9 cellular contexts compared by ENCODE assay signal in genomic region chr19:16259385-16260159, GRCh38.
A peak's percentile ranks its signal among the peaks of the same experiment; 100 is the strongest.
DNase-seq lines count a peak whose midpoint lies in the region; ATAC-seq and FAIRE-seq lines count a peak whose summit lies in the region.
"Had no signal": no experiment of that assay in that cellular context is flagged by ENCODE, and none has a peak within 500 bp of the region (broad histone marks: within the 10 kb centered on the region; RNA-seq: fewer than 3 reads in every experiment).

No MANE protein-coding gene starts in this region.

- no peaks in the 10 kb centered on the region for H3K4me1 ChIP-seq in rectal smooth muscle tissue (ENCODE audit: control insufficient read depth, insufficient read depth, low read length)

- H3K9me3 Mint-ChIP-seq in activated naive CD8-positive, alpha-beta T cell treated with anti-CD3 and anti-CD28 coated beads, Interleukin-2, amount 50 U/mL, for 24 hours, result no peaks in the 10 kb centered on the region

- no peak overlapping the region for H3K4me3 Mint-ChIP-seq in activated naive CD8-positive, alpha-beta T cell treated with anti-CD3 and anti-CD28 coated beads, Interleukin-2, amount 50 U/mL, for 24 hours

- H3K36me3 ChIP-seq in rectal smooth muscle tissue (ENCODE audit: control insufficient read depth, insufficient read depth, low read length), result no peaks in the 10 kb centered on the region

- H3K27me3 Mint-ChIP-seq in activated naive CD8-positive, alpha-beta T cell treated with anti-CD3 and anti-CD28 coated beads, Interleukin-2, amount 50 U/mL, for 24 hours, result peaks cover 7% of the 10 kb centered on the region

- H3K27ac ChIP-seq in rectal smooth muscle tissue (ENCODE audit: low read depth, low read length), result peak overlapping the region; percentile 15

- no peak overlapping the region for H3K27ac Mint-ChIP-seq in activated naive CD8-positive, alpha-beta T cell treated with anti-CD3 and anti-CD28 coated beads, Interleukin-2, amount 50 U/mL, for 24 hours

- no peak overlapping the region for H3K9ac ChIP-seq in rectal smooth muscle tissue (ENCODE audit: low read length)

- H3K27me3 ChIP-seq in rectal smooth muscle tissue (ENCODE audit: control insufficient read depth, insufficient read depth, low read length), result no peaks in the 10 kb centered on the region

- ATAC-seq in HG02623 (IDR thresholded peaks at IDR 0.05; ENCODE audit: unreplicated experiment), result peak; percentile 48
- ATAC-seq in activated naive CD8-positive, alpha-beta T cell treated with anti-CD3 and anti-CD28 coated beads, Interleukin-2, amount 50 U/mL, for 24 hours, result peak; percentile 21

- H3K4me3 ChIP-seq in rectal smooth muscle tissue (ENCODE audit: low read length), result no peak overlapping the region

- no peaks in the 10 kb centered on the region for H3K36me3 Mint-ChIP-seq in activated naive CD8-positive, alpha-beta T cell treated with anti-CD3 and anti-CD28 coated beads, Interleukin-2, amount 50 U/mL, for 24 hours (ENCODE audit: low read depth)

- peak; percentile 32 for DNase-seq in GM18507 (ENCODE audit: extremely low spot score, insufficient read length, low read depth)
- no peak for DNase-seq in activated naive CD8-positive, alpha-beta T cell treated with anti-CD3 and anti-CD28 coated beads, Interleukin-2, amount 50 U/mL, for 24 hours
- DNase-seq in DMS 273 treated with DMSO at 0.1 percent for 48 hours (lab: John Stamatoyannopoulos, UW), result no peak
- DNase-seq in stimulated activated CD4-positive, alpha-beta T cell treated with anti-CD3 and anti-CD28 coated beads, Interleukin-4, amount 100 ng/mL, for 1 hour, result no peak
- DNase-seq in effector CD4-positive, alpha-beta T cell, result no peak
- DNase-seq in activated effector memory CD4-positive, alpha-beta T cell treated with anti-CD3 and anti-CD28 coated beads, Interleukin-2, amount 50 U/mL, for 16 hours, result no peak
- DNase-seq: stimulated activated CD8-positive, alpha-beta memory T cell treated with anti-CD3 and anti-CD28 coated beads, Interleukin-4, amount 100 ng/mL, for 48 hours had no signal

- peaks cover 37% of the 10 kb centered on the region for H3K4me1 Mint-ChIP-seq in activated naive CD8-positive, alpha-beta T cell treated with anti-CD3 and anti-CD28 coated beads, Interleukin-2, amount 50 U/mL, for 24 hours

- FAIRE-seq in GM18507 (lab: Jason Lieb, UNC), result peak; percentile 67
